Comparison of ENCODE assay signal across 8 cellular contexts in the genomic region with DNA sequence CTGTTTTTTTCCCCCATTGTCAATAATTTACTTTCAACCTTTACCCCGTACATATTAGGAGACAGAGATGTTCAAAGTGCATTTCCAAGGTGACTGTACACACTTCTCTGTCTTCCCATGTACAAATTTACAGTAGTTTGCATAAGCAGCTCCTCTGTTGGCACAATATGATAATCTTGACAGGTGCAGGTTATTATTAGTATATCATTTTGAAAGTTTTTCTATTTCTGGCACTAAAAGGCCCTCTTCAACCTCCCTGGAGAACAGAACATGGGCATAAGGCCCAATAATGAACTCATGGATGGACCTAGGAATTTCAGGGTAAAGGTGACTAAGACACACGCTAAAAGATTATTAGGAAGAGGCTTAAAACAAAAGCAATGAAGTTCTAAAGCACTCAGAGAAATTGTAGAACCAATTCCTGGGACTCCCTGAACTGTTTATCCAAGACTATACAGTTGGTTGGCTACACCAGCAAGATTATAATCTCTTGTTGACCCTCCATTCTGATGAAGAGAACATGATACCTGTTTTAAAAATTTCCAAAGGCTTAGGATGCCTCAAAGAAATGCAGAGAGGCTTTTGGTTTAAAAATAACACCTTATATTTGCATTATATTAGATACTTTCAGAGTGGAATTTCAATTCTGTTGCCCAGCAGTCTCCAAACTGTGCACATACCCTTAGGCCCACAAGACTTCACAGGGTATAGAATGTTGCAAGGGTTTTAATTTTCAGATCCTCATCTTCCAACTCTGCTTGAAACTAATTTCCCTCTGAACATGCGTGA. TPM values are rescaled to one million over a fixed set of nuclear protein-coding genes. Genes with fewer than 3 reads are reported as not detected.
DNase-seq lines count a peak whose midpoint lies in the region; ATAC-seq lines count a peak whose summit lies in the region.

No MANE protein-coding gene starts in this region.

- WGBS in iPS DF 6.9 (ENCODE audit: insufficient coverage, insufficient read length), result no CpG with 5 or more reads among the region's 3 CpGs

- peak overlapping the region; percentile 82 for H3K4me3 Mint-ChIP-seq in activated CD4-positive, alpha-beta memory T cell treated with anti-CD3 and anti-CD28 coated beads, Interleukin-2, amount 10 ng/mL, durations not matched to agents 7 days and 5 days
- peak overlapping the region; percentile 86 for H3K4me3 Mint-ChIP-seq in stimulated activated effector memory CD8-positive, alpha-beta T cell treated with anti-CD3 and anti-CD28 coated beads, Interleukin-12 subunit alpha, Interleukin-12 subunit beta, amount 100 ng/mL, for 72 hours

- H3K4me1 ChIP-seq in HAP-1, result peaks cover 20% of the 10 kb centered on the region
- H3K4me1 ChIP-seq in iPS DF 6.9 (ENCODE audit: control insufficient read depth, insufficient read depth, low read length), result peaks cover 1% of the 10 kb centered on the region; the same call in 1 of the 2 replicates

- peak overlapping the region; percentile 66 for H3K4me3 ChIP-seq in HAP-1
- H3K4me3 ChIP-seq in iPS DF 6.9 (ENCODE audit: low read length), result peak overlapping the region; percentile 12; the same call in 1 of the 2 replicates

- no peaks in the 10 kb centered on the region for H3K27me3 ChIP-seq in HAP-1 (ENCODE audit: low read depth)
- H3K27me3 ChIP-seq in iPS DF 6.9 (ENCODE audit: control insufficient read depth, insufficient read depth, low read length), result no peaks in the 10 kb centered on the region

- CTCF ChIA-PET in activated CD4-positive, alpha-beta memory T cell treated with anti-CD3 and anti-CD28 coated beads, Interleukin-2, amount 10 ng/mL, durations not matched to agents 7 days and 5 days (lab: Charles Lee), result no interaction called here

- POLR2A ChIA-PET in activated CD4-positive, alpha-beta memory T cell treated with anti-CD3 and anti-CD28 coated beads, Interleukin-2, amount 10 ng/mL, durations not matched to agents 7 days and 5 days (lab: Charles Lee), result interaction anchor here (0.6 to 0.8 kb wide), 2 partner anchors 389 to 475 kb away, joined by 3 to 4 read pairs; a partner anchor contains a TSS

- no peaks in the 10 kb centered on the region for H3K27me3 Mint-ChIP-seq in activated CD4-positive, alpha-beta memory T cell treated with anti-CD3 and anti-CD28 coated beads, Interleukin-2, amount 10 ng/mL, durations not matched to agents 7 days and 5 days

- no peak for ATAC-seq in stimulated activated effector memory CD8-positive, alpha-beta T cell treated with anti-CD3 and anti-CD28 coated beads, Interleukin-12 subunit alpha, Interleukin-12 subunit beta, amount 100 ng/mL, for 72 hours

- H3K4me1 Mint-ChIP-seq in activated CD4-positive, alpha-beta memory T cell treated with anti-CD3 and anti-CD28 coated beads, Interleukin-2, amount 10 ng/mL, durations not matched to agents 7 days and 5 days, result peaks cover 27% of the 10 kb centered on the region
- H3K4me1 Mint-ChIP-seq in stimulated activated effector memory CD8-positive, alpha-beta T cell treated with anti-CD3 and anti-CD28 coated beads, Interleukin-12 subunit alpha, Interleukin-12 subunit beta, amount 100 ng/mL, for 72 hours, result peaks cover 18% of the 10 kb centered on the region

- H3K9me3 ChIP-seq in HAP-1 (no peaks in the 10 kb centered on the region), iPS DF 6.9 (ENCODE audit: control insufficient read depth, insufficient read depth, low read length) (no peaks in the 10 kb centered on the region)

- peak overlapping the region; percentile 78 for H3K27ac Mint-ChIP-seq in activated CD4-positive, alpha-beta memory T cell treated with anti-CD3 and anti-CD28 coated beads, Interleukin-2, amount 10 ng/mL, durations not matched to agents 7 days and 5 days
- peak overlapping the region; percentile 97 for H3K27ac Mint-ChIP-seq in stimulated activated effector memory CD8-positive, alpha-beta T cell treated with anti-CD3 and anti-CD28 coated beads, Interleukin-12 subunit alpha, Interleukin-12 subunit beta, amount 100 ng/mL, for 72 hours

- no peaks in the 10 kb centered on the region for H3K9me3 Mint-ChIP-seq in activated CD4-positive, alpha-beta memory T cell treated with anti-CD3 and anti-CD28 coated beads, Interleukin-2, amount 10 ng/mL, durations not matched to agents 7 days and 5 days
- no peaks in the 10 kb centered on the region for H3K9me3 Mint-ChIP-seq in stimulated activated effector memory CD8-positive, alpha-beta T cell treated with anti-CD3 and anti-CD28 coated beads, Interleukin-12 subunit alpha, Interleukin-12 subunit beta, amount 100 ng/mL, for 72 hours

- in situ Hi-C loops in HAP-1 (cut with MboI; ENCODE audit: low sequenced_read_pairs), result no loop called here

- no peak overlapping the region for H3K27ac ChIP-seq in iPS DF 6.9 (ENCODE audit: low read length)

- DNase-seq in Ammon's horn (ENCODE audit: low spot score) (peak; percentile 29), HAP-1 (ENCODE audit: low spot score in 2 of 2) (peak; percentile 16 to 64), iPS DF 6.9 (ENCODE audit: low read depth, low spot score) (no peak), UCSD-AML1 (lab: John Stamatoyannopoulos, UW; ENCODE audit: unreplicated experiment) (no peak), occipital lobe (lab: John Stamatoyannopoulos, UW) (no peak), NCI-H2029 (lab: John Stamatoyannopoulos, UW) (no peak)
- no peak for DNase-seq in activated CD4-positive, alpha-beta memory T cell treated with anti-CD3 and anti-CD28 coated beads, Interleukin-2, amount 10 ng/mL, durations not matched to agents 7 days and 5 days
- no peak for DNase-seq in stimulated activated effector memory CD8-positive, alpha-beta T cell treated with anti-CD3 and anti-CD28 coated beads, Interleukin-12 subunit alpha, Interleukin-12 subunit beta, amount 100 ng/mL, for 72 hours (ENCODE audit: low spot score in 2 of 2)

- H3K36me3 ChIP-seq in HAP-1 (replicated peaks), result no peaks in the 10 kb centered on the region
- no peaks in the 10 kb centered on the region for H3K36me3 ChIP-seq in iPS DF 6.9 (ENCODE audit: control insufficient read depth, insufficient read depth, low read length)

- peaks cover 3% of the 10 kb centered on the region for H3K36me3 Mint-ChIP-seq in activated CD4-positive, alpha-beta memory T cell treated with anti-CD3 and anti-CD28 coated beads, Interleukin-2, amount 10 ng/mL, durations not matched to agents 7 days and 5 days (ENCODE audit: low read depth)
- peaks cover 11% of the 10 kb centered on the region for H3K36me3 Mint-ChIP-seq in stimulated activated effector memory CD8-positive, alpha-beta T cell treated with anti-CD3 and anti-CD28 coated beads, Interleukin-12 subunit alpha, Interleukin-12 subunit beta, amount 100 ng/mL, for 72 hours

RNA-seq across cellular contexts. Expression of a gene that starts 1.1 kb away (rescaled TPM):
- 1 to 10 TPM; 8.4 to 9.9 TPM for total RNA-seq in activated CD4-positive, alpha-beta memory T cell treated with anti-CD3 and anti-CD28 coated beads, Interleukin-2, amount 10 ng/mL, durations not matched to agents 7 days and 5 days
- 35.7 TPM for total RNA-seq in occipital lobe

Comparison
In these comparisons a context has a peak if more than half of its experiments do, and no peak if none do; other contexts are left out.
1. DNase-seq: peak in Ammon's horn (single experiment) and HAP-1 (2 of 2); none in activated CD4-positive, alpha-beta memory T cell treated with anti-CD3 and anti-CD28 coated beads, Interleukin-2, amount 10 ng/mL, durations not matched to agents 7 days and 5 days (single experiment), iPS DF 6.9 (single experiment), stimulated activated effector memory CD8-positive, alpha-beta T cell treated with anti-CD3 and anti-CD28 coated beads, Interleukin-12 subunit alpha, Interleukin-12 subunit beta, amount 100 ng/mL, for 72 hours (0 of 2), UCSD-AML1 (single experiment), occipital lobe (single experiment) and NCI-H2029 (single experiment).